Comparison of ENCODE assay signal across 1 cellular context in genomic region chr7:27922907-27923306, GRCh38.
TF ChIP-seq lines count a peak whose summit lies in the region.

No MANE protein-coding gene starts in this region.

TF ChIP-seq in GM23338, 12 proteins besides CTCF, POLR2A, EP300 and RAD21 (continued from another document):
- TF ChIP-seq REST (IDR thresholded peaks at IDR 0.05; ENCODE audit: unreplicated experiment) (no peak), JUNB (IDR thresholded peaks at IDR 0.05; ENCODE audit: unreplicated experiment) (no peak), ZNF331 (CRISPR knock-in tag; IDR thresholded peaks at IDR 0.05; ENCODE audit: low read depth) (no peak), POLR2AphosphoS5 (IDR thresholded peaks at IDR 0.05; ENCODE audit: low read depth) (no peak), ETS1 (IDR thresholded peaks at IDR 0.05) (no peak), NANOG (IDR thresholded peaks at IDR 0.05; ENCODE audit: borderline replicate concordance) (no peak)
